Comparison of ENCODE assay signal across 8 cellular contexts in genomic region chr3:143016321-143016972, GRCh38. TPM values are rescaled to one million over a fixed set of nuclear protein-coding genes. Genes with fewer than 3 reads are reported as not detected.
A peak's percentile ranks its signal among the peaks of the same experiment; 100 is the strongest.
DNase-seq lines count a peak whose midpoint lies in the region; ATAC-seq, FAIRE-seq and TF ChIP-seq lines count a peak whose summit lies in the region.

No MANE protein-coding gene starts in this region.

- H3K4me1 ChIP-seq in pancreas, result no peaks in the 10 kb centered on the region

- peaks cover 4 to 62% (median 26%) of the 10 kb centered on the region in 3 donors for H3K36me3 ChIP-seq in pancreas

- H3K4me3 ChIP-seq in choroid plexus epithelial cell (ENCODE audit: low read depth, low read length) (no peak overlapping the region), pancreas (no peak overlapping the region)

- peak; percentile 43 for TF ChIP-seq CTCF in GM10266 (IDR thresholded peaks at IDR 0.05; ENCODE audit: control insufficient read depth, insufficient read depth, low read depth, missing control alignments)
- peak; percentile 56 for TF ChIP-seq CTCF in choroid plexus epithelial cell (conservative IDR thresholded peaks at IDR 0.05; ENCODE audit: low read depth, low read length)
- TF ChIP-seq CTCF in pancreas (IDR thresholded peaks at IDR 0.05), result peak in 3 of 4 donors; percentile 21 to 37 (median 35)

- H3K27me3 ChIP-seq in pancreas, result no peaks in the 10 kb centered on the region

- ATAC-seq in pancreas (peak in 2 of 4 donors; percentile 38 to 44), HG02642 (IDR thresholded peaks at IDR 0.05; ENCODE audit: poor library complexity, unreplicated experiment) (no peak)

- 80 to 90% methylated on average over 3 of the region's 3 CpGs for WGBS in pancreas, 2 donors

- intact Hi-C loops in pancreas (cut with DNase I), result no loop called here

- peak; percentile 66 for FAIRE-seq in pancreas (lab: Jason Lieb, UNC)

- H3K9me3 ChIP-seq in pancreas, result no peaks in the 10 kb centered on the region

- no peak for DNase-seq in GM10266 (ENCODE audit: extremely low spot score)
- DNase-seq in NCI-H1105 (lab: John Stamatoyannopoulos, UW), result peak; percentile 26
- DNase-seq in choroid plexus epithelial cell (ENCODE audit: low read depth), result no peak
- no peak for DNase-seq in pancreas
- DNase-seq in activated CD4-positive, alpha-beta T cell treated with anti-CD3 and anti-CD28 coated beads, Interleukin-2, amount 50 U/mL, for 4 hours, result no peak
- DNase-seq in NCI-H128 (lab: John Stamatoyannopoulos, UW; ENCODE audit: unreplicated experiment), result no peak
- no peak for DNase-seq in activated gamma-delta T cell (lab: John Stamatoyannopoulos, UW)

- H3K27ac ChIP-seq in pancreas, result no peak overlapping the region

RNA-seq across cellular contexts. Expression of gene U2SURP, which starts 15.1 kb away (rescaled TPM):
- total RNA-seq in pancreas, result 10 to 100 TPM; 29.4 to 48.2 (median 36.7) TPM
- polyA plus RNA-seq in pancreas, result 10 to 100 TPM; 19.9 to 36.4 TPM

RNA-seq across cellular contexts. Expression of gene PAQR9, which starts 53.0 kb away (rescaled TPM):
- total RNA-seq in pancreas, result under 1 TPM in 1 of 6 donors, not detected in 5; 0.13 TPM
- polyA plus RNA-seq in pancreas, result not detected
